7 cellular contexts compared by ENCODE assay signal in genomic region chr12:132506730-132507538, GRCh38. TPM values are rescaled to one million over a fixed set of nuclear protein-coding genes. Genes with fewer than 3 reads are reported as not detected.
DNase-seq lines count a peak whose midpoint lies in the region; ATAC-seq, FAIRE-seq and TF ChIP-seq lines count a peak whose summit lies in the region.

No MANE protein-coding gene starts in this region.

- H3K27me3 Mint-ChIP-seq in activated naive CD4-positive, alpha-beta T cell treated with anti-CD3 and anti-CD28 coated beads for 36 hours (ENCODE audit: low read depth) = no peaks in the 10 kb centered on the region

- H3K9me3 ChIP-seq in NT2/D1 (ENCODE audit: insufficient read depth, low read length) (no peaks in the 10 kb centered on the region), small intestine (ENCODE audit: control insufficient read depth, low read depth) (no peaks in the 10 kb centered on the region)

- peak overlapping the region in 1 of 2 donors; percentile 14 for H3K27ac ChIP-seq in small intestine (ENCODE audit: low read depth in 1 of 2, low read length in 1 of 2)

- H3K4me3 ChIP-seq in NT2/D1 (ENCODE audit: insufficient read length, low read depth) (no peak overlapping the region), retinal pigment epithelial cell (ENCODE audit: low read length) (no peak overlapping the region), small intestine (ENCODE audit: low read depth in 1 of 2, low read length in 2 of 2) (no peak overlapping the region)

- no peak for FAIRE-seq in small intestine (lab: Jason Lieb, UNC)

- peaks cover 2% of the 10 kb centered on the region for H3K36me3 Mint-ChIP-seq in activated naive CD4-positive, alpha-beta T cell treated with anti-CD3 and anti-CD28 coated beads for 36 hours (ENCODE audit: low read depth)

- H3K27ac Mint-ChIP-seq in activated naive CD4-positive, alpha-beta T cell treated with anti-CD3 and anti-CD28 coated beads for 36 hours = peak overlapping the region; percentile 56

- peaks cover 54% of the 10 kb centered on the region for H3K4me1 ChIP-seq in NT2/D1 (ENCODE audit: insufficient read depth, insufficient read length)
- peaks cover 0 to 6% of the 10 kb centered on the region in 2 donors for H3K4me1 ChIP-seq in small intestine (ENCODE audit: control insufficient read depth in 2 of 2, insufficient read depth in 1 of 2, low read depth in 1 of 2, low read length in 1 of 2)

- 45 to 81% (median 66%) methylated on average over 35 to 36 of the region's 36 CpGs for WGBS in small intestine, 3 donors

- DNase-seq in NT2/D1 (ENCODE audit: low read depth, low spot score) = no peak
- peak; percentile 85 for DNase-seq in activated naive CD4-positive, alpha-beta T cell treated with anti-CD3 and anti-CD28 coated beads for 36 hours
- peak; percentile 94 for DNase-seq in Right ventricle myocardium superior
- DNase-seq in retinal pigment epithelial cell (ENCODE audit: low read depth) = peak; percentile 16
- DNase-seq in small intestine = no peak
- no peak for DNase-seq in NAMALWA (ENCODE audit: low spot score)

- H3K4me3 Mint-ChIP-seq in activated naive CD4-positive, alpha-beta T cell treated with anti-CD3 and anti-CD28 coated beads for 36 hours = peak overlapping the region; percentile 54

- H3K9me3 Mint-ChIP-seq in activated naive CD4-positive, alpha-beta T cell treated with anti-CD3 and anti-CD28 coated beads for 36 hours = no peaks in the 10 kb centered on the region

- no peak for TF ChIP-seq CTCF in retinal pigment epithelial cell (conservative IDR thresholded peaks at IDR 0.05; ENCODE audit: low read depth, low read length)

- peak; percentile 71 for ATAC-seq in GM19395 (IDR thresholded peaks at IDR 0.05; ENCODE audit: unreplicated experiment)
- ATAC-seq in Right ventricle myocardium superior (ENCODE audit: poor library complexity) = peak; percentile 90

- intact Hi-C loops in activated naive CD4-positive, alpha-beta T cell treated with anti-CD3 and anti-CD28 coated beads for 36 hours (cut with micrococcal nuclease) = loop anchor here (1.0 kb wide), 1 partner anchor 16 kb away; no protein-coding TSS in a partner anchor
- intact Hi-C loops in Right ventricle myocardium superior (cut with DNase I) = no loop called here

- peaks cover 47% of the 10 kb centered on the region for H3K4me1 Mint-ChIP-seq in activated naive CD4-positive, alpha-beta T cell treated with anti-CD3 and anti-CD28 coated beads for 36 hours (ENCODE audit: low read depth)

- H3K36me3 ChIP-seq in NT2/D1 (ENCODE audit: insufficient read depth, insufficient read length, low read length) (peaks cover 27% of the 10 kb centered on the region), small intestine (ENCODE audit: control insufficient read depth in 2 of 2, insufficient read depth in 2 of 2, low read length in 2 of 2) (peaks cover 2% of the 10 kb centered on the region in 2 donors)

- H3K27me3 ChIP-seq in NT2/D1 (ENCODE audit: insufficient read depth, insufficient read length) (peaks cover 11% of the 10 kb centered on the region), small intestine (ENCODE audit: control insufficient read depth in 2 of 2, insufficient read depth in 2 of 2, low read length in 2 of 2) (no peaks in the 10 kb centered on the region)

- CTCF ChIA-PET in activated naive CD4-positive, alpha-beta T cell treated with anti-CD3 and anti-CD28 coated beads for 36 hours (lab: Charles Lee) = interaction anchor here (0.7 to 1.3 kb wide), 3 partner anchors 14 to 92 kb away, joined by 3 to 6 read pairs (median 3); no protein-coding TSS in a partner anchor

- peak overlapping the region; percentile 57 for H3K9ac ChIP-seq in NT2/D1 (ENCODE audit: insufficient read length, low read depth)

RNA-seq across cellular contexts. Expression of gene FBRSL1, which starts 17.0 kb away (rescaled TPM):
- total RNA-seq in activated naive CD4-positive, alpha-beta T cell treated with anti-CD3 and anti-CD28 coated beads for 36 hours = 10 to 100 TPM; 35.1 to 36.3 TPM
- 58.6 TPM for total RNA-seq in Right ventricle myocardium superior
- 10 to 100 TPM; 24.3 to 37.6 (median 27.5) TPM for polyA plus RNA-seq in small intestine

Comparison
In these comparisons a context has a peak if more than half of its experiments do, and no peak if none do; other contexts are left out.
1. DNase-seq: peak in activated naive CD4-positive, alpha-beta T cell treated with anti-CD3 and anti-CD28 coated beads for 36 hours (single experiment), Right ventricle myocardium superior (single experiment) and retinal pigment epithelial cell (single experiment); none in NT2/D1 (single experiment), small intestine (single experiment) and NAMALWA (single experiment).